20 cellular contexts compared by ENCODE assay signal in the genomic region with DNA sequence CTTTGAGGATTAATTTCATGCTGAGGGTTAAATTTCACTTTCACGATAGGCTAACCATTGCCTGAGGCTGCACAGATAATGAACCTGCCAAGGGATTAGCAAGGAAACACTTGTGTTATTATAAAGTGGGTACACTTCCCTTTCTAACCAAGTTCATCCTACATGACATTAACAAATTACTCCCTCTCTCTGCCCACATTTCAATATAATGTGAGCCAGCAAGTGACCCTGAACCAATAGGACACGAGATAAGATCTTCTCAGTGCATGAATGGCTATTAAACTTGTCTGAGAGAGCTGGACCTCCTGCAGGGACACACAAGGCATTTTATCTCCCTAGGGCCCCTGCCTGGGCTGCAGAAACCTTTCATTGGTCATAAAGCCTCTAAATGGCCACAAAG.
A peak's percentile ranks its signal among the peaks of the same experiment; 100 is the strongest.
DNase-seq lines count a peak whose midpoint lies in the region; ATAC-seq, FAIRE-seq and TF ChIP-seq lines count a peak whose summit lies in the region.
"Had no signal": no experiment of that assay in that cellular context is flagged by ENCODE, and none has a peak within 500 bp of the region (broad histone marks: within the 10 kb centered on the region; RNA-seq: fewer than 3 reads in every experiment).

No MANE protein-coding gene starts in this region.

- TF ChIP-seq POLR2A in GM12891 (IDR thresholded peaks at IDR 0.05; ENCODE audit: low read depth, low read length) (no peak), breast epithelium (IDR thresholded peaks at IDR 0.05) (no peak)

- no peak for FAIRE-seq in GM12891 (lab: Jason Lieb, UNC)
- FAIRE-seq: D721Med, GM18507 had no signal

- no peak for ATAC-seq in stimulated activated naive CD8-positive, alpha-beta T cell treated with anti-CD3 and anti-CD28 coated beads, Interleukin-15, Interleukin-2, amounts not matched to agents 100 U/mL and 50 U/mL, for 24 hours
- ATAC-seq: gastroesophageal sphincter had no signal

- TF ChIP-seq CTCF in breast epithelium (IDR thresholded peaks at IDR 0.05), result no peak

- peaks cover 12% of the 10 kb centered on the region for H3K4me1 ChIP-seq in SJCRH30
- H3K4me1 ChIP-seq in breast epithelium, result no peaks in the 10 kb centered on the region
- H3K4me1 ChIP-seq: gastroesophageal sphincter, SJSA1, testis had no signal

- intact Hi-C loops in breast epithelium (cut with DNase I; ENCODE audit: low total_unique reads), result no loop called here

- H3K4me3 ChIP-seq in SJCRH30, result no peak overlapping the region
- H3K4me3 ChIP-seq in breast epithelium, result no peak overlapping the region
- H3K4me3 ChIP-seq: gastroesophageal sphincter, ovary, SJSA1, testis had no signal

- H3K9me3 ChIP-seq in SJCRH30 (replicated peaks) (no peaks in the 10 kb centered on the region), breast epithelium (no peaks in the 10 kb centered on the region)
- H3K9me3 ChIP-seq: gastroesophageal sphincter, ovary, SJSA1, testis had no signal

- H3K27ac ChIP-seq in SJCRH30 (no peak overlapping the region), breast epithelium (no peak overlapping the region)
- H3K27ac ChIP-seq: gastroesophageal sphincter, KMS-11, ovary, SJSA1, testis had no signal

- H3K36me3 ChIP-seq in SJCRH30 (no peaks in the 10 kb centered on the region), breast epithelium (no peaks in the 10 kb centered on the region)
- H3K36me3 ChIP-seq: gastroesophageal sphincter, ovary, SJSA1 had no signal

- DNase-seq in COLO668 (lab: John Stamatoyannopoulos, UW; ENCODE audit: unreplicated experiment) (peak; percentile 67), HT-29 (ENCODE audit: low spot score) (peak; percentile 3), NCI-H2107 (lab: John Stamatoyannopoulos, UW) (peak; percentile 88), SJCRH30 (peak; percentile 66 to 85), GM12891 (ENCODE audit: insufficient read length, low spot score) (no peak), breast epithelium (ENCODE audit: low spot score in 2 of 2) (no peak)
- no peak for DNase-seq in stimulated activated naive CD8-positive, alpha-beta T cell treated with anti-CD3 and anti-CD28 coated beads, Interleukin-15, Interleukin-2, amounts not matched to agents 100 U/mL and 50 U/mL, for 24 hours
- no peak for DNase-seq in stimulated activated CD4-positive, alpha-beta T cell treated with anti-CD3 and anti-CD28 coated beads, Interleukin-4, amount 100 ng/mL, for 1 hour
- DNase-seq: activated CD4-positive, alpha-beta T cell treated with anti-CD3 and anti-CD28 coated beads, Interleukin-2, amount 50 U/mL, for 1 hour; cortex of kidney; HFFc6; NCI-H226; ovary; stimulated activated CD4-positive, alpha-beta T cell treated with anti-CD3 and anti-CD28 coated beads, Interleukin-4, amount 100 ng/mL, for 4 hours; testis had no signal

- H3K27me3 ChIP-seq in SJCRH30 (0 out of 2 replicates have a peak, but pooled peaks cover under 1% of the 10 kb centered on the region), breast epithelium (no peaks in the 10 kb centered on the region)
- H3K27me3 ChIP-seq: gastroesophageal sphincter, ovary, SJSA1, testis had no signal

TF ChIP-seq in GM12891, 5 proteins besides CTCF, POLR2A, EP300 and RAD21:
- TF ChIP-seq SPI1 (IDR thresholded peaks at IDR 0.05; ENCODE audit: low read depth, low read length) (no peak), POLR2AphosphoS5 (IDR thresholded peaks at IDR 0.05; ENCODE audit: low read depth, low read length) (no peak), POU2F2 (IDR thresholded peaks at IDR 0.05; ENCODE audit: low read depth, low read length) (no peak), TAF1 (IDR thresholded peaks at IDR 0.05; ENCODE audit: low read depth, low read length) (no peak), PAX5 (IDR thresholded peaks at IDR 0.05; ENCODE audit: insufficient read depth, low read length, severe bottlenecking) (no peak)
TF ChIP-seq in GM12891: peak in this region for 0.

Comparison
In these comparisons a context has a peak if more than half of its experiments do, and no peak if none do; other contexts are left out.
1. DNase-seq: peak in COLO668 (single experiment), HT-29 (single experiment), NCI-H2107 (single experiment) and SJCRH30 (2 of 2); none in stimulated activated naive CD8-positive, alpha-beta T cell treated with anti-CD3 and anti-CD28 coated beads, Interleukin-15, Interleukin-2, amounts not matched to agents 100 U/mL and 50 U/mL, for 24 hours (single experiment), GM12891 (single experiment), breast epithelium (0 of 2) and stimulated activated CD4-positive, alpha-beta T cell treated with anti-CD3 and anti-CD28 coated beads, Interleukin-4, amount 100 ng/mL, for 1 hour (single experiment).